1 cellular context compared by ENCODE assay signal in the genomic region with DNA sequence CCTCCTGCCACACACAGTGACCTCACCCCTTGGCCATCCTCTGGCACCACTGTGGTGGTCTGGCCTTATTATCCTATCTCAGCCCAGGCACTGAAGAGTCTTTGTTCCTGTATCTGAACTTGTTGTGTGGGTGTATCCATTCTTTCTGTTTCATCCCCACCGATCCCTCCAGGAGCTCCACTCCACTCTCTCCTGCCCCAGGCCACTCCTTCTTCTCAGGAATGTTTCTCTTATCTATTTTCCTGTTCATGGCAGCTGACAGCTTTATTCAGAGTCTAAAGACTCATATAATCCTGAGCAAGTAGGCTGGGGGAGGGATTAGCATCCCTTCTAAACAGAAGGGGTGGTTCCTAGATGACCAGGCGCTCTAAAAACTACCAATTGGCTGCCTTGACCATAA.
TF ChIP-seq lines count a peak whose summit lies in the region.

No MANE protein-coding gene starts in this region.

TF ChIP-seq in SK-N-SH, 30 proteins besides CTCF, POLR2A, EP300 and RAD21 (continued from another document):
- TF ChIP-seq, protein P1, sequence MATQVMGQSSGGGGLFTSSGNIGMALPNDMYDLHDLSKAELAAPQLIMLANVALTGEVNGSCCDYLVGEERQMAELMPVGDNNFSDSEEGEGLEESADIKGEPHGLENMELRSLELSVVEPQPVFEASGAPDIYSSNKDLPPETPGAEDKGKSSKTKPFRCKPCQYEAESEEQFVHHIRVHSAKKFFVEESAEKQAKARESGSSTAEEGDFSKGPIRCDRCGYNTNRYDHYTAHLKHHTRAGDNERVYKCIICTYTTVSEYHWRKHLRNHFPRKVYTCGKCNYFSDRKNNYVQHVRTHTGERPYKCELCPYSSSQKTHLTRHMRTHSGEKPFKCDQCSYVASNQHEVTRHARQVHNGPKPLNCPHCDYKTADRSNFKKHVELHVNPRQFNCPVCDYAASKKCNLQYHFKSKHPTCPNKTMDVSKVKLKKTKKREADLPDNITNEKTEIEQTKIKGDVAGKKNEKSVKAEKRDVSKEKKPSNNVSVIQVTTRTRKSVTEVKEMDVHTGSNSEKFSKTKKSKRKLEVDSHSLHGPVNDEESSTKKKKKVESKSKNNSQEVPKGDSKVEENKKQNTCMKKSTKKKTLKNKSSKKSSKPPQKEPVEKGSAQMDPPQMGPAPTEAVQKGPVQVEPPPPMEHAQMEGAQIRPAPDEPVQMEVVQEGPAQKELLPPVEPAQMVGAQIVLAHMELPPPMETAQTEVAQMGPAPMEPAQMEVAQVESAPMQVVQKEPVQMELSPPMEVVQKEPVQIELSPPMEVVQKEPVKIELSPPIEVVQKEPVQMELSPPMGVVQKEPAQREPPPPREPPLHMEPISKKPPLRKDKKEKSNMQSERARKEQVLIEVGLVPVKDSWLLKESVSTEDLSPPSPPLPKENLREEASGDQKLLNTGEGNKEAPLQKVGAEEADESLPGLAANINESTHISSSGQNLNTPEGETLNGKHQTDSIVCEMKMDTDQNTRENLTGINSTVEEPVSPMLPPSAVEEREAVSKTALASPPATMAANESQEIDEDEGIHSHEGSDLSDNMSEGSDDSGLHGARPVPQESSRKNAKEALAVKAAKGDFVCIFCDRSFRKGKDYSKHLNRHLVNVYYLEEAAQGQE (IDR thresholded peaks at IDR 0.05; ENCODE audit: low read depth, low read length), result no peak
- TF ChIP-seq, protein P2, sequence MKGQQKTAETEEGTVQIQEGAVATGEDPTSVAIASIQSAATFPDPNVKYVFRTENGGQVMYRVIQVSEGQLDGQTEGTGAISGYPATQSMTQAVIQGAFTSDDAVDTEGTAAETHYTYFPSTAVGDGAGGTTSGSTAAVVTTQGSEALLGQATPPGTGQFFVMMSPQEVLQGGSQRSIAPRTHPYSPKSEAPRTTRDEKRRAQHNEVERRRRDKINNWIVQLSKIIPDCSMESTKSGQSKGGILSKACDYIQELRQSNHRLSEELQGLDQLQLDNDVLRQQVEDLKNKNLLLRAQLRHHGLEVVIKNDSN (IDR thresholded peaks at IDR 0.05; ENCODE audit: borderline replicate concordance, low read depth), result no peak
- no peak for TF ChIP-seq POLR2AphosphoS5 (IDR thresholded peaks at IDR 0.05; ENCODE audit: low read depth, low read length)
- TF ChIP-seq, protein P3, sequence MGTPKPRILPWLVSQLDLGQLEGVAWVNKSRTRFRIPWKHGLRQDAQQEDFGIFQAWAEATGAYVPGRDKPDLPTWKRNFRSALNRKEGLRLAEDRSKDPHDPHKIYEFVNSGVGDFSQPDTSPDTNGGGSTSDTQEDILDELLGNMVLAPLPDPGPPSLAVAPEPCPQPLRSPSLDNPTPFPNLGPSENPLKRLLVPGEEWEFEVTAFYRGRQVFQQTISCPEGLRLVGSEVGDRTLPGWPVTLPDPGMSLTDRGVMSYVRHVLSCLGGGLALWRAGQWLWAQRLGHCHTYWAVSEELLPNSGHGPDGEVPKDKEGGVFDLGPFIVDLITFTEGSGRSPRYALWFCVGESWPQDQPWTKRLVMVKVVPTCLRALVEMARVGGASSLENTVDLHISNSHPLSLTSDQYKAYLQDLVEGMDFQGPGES (IDR thresholded peaks at IDR 0.05; ENCODE audit: low read depth, low read length), result no peak
- TF ChIP-seq, protein P4, sequence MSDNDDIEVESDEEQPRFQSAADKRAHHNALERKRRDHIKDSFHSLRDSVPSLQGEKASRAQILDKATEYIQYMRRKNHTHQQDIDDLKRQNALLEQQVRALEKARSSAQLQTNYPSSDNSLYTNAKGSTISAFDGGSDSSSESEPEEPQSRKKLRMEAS (IDR thresholded peaks at IDR 0.05; ENCODE audit: low read depth), result no peak
- TF ChIP-seq SIN3A (IDR thresholded peaks at IDR 0.05; ENCODE audit: borderline replicate concordance, low read depth, low read length), result no peak
TF ChIP-seq in SK-N-SH: peak in this region for 0.
